30 cellular contexts compared by ENCODE assay signal in the genomic region with DNA sequence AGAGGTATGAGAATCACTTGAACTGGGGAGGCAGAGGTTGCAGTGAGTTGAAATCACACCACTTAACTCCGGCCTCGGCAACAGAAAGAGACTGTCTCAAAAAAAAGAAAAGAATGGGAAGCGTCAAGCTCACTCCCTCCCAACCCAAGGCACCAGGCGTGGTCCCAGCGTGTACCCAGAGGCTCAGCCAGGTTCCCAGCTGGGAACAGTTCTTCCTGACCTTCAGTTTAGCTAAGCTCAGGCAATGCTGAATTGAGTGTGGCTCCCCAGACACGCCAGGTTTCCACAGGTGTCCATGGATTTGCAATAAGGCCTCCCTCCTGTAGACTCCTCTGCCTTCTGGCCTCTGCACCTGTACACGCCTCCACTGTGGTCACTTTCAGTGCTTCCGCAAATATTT.
"Had no signal": no experiment of that assay in that cellular context is flagged by ENCODE, and none has a peak within 500 bp of the region (broad histone marks: within the 10 kb centered on the region; RNA-seq: fewer than 3 reads in every experiment).

No MANE protein-coding gene starts in this region.

- H3K9me3 Mint-ChIP-seq: activated B cell treated with CpG ODN at 0.5 μM for 24 hours; activated CD4-positive, alpha-beta memory T cell treated with anti-CD3 and anti-CD28 coated beads for 36 hours; activated CD4-positive, alpha-beta T cell treated with anti-CD3 and anti-CD28 coated beads, Interleukin-2, amount 10 ng/mL, durations not matched to agents 24 days and 14 days; activated CD8-positive, alpha-beta T cell treated with anti-CD3 and anti-CD28 coated beads for 36 hours; activated naive CD4-positive, alpha-beta T cell treated with anti-CD3 and anti-CD28 coated beads, Interleukin-2, amount 50 U/mL, for 24 hours; activated naive CD8-positive, alpha-beta T cell treated with anti-CD3 and anti-CD28 coated beads, Interleukin-2, amount 50 U/mL, for 24 hours; activated T-cell treated with anti-CD3 and anti-CD28 coated beads, Interleukin-2, amount 50 U/mL, for 24 hours; activated T-helper 2 cell treated with anti-CD3 and anti-CD28 coated beads, Interferon-gamma antibody, Interleukin-2, Interleukin-4, amounts not matched to agents 10 μg/mL and 5 μg/mL and 100 μg/mL, durations not matched to agents 14 hours and 24 hours and 36 hours; central memory CD8-positive, alpha-beta T cell; T-helper 1 cell treated with Interleukin-12 subunit alpha and Interleukin-12 subunit beta and Interleukin-4 antibody, amounts not matched to agents 30 μg/mL and 1 μg/mL, for 36 hours; T-helper 2 cell treated with Interferon-gamma antibody and Interleukin-4, amounts not matched to agents 5 μg/mL and 100 μg/mL, for 36 hours had no signal

- ATAC-seq: activated CD8-positive, alpha-beta T cell treated with anti-CD3 and anti-CD28 coated beads for 36 hours; activated naive CD8-positive, alpha-beta T cell treated with anti-CD3 and anti-CD28 coated beads, Interleukin-2, amount 50 U/mL, for 24 hours had no signal

- H3K4me3 Mint-ChIP-seq: activated B cell treated with CpG ODN at 0.5 μM for 24 hours; activated CD4-positive, alpha-beta memory T cell treated with anti-CD3 and anti-CD28 coated beads for 36 hours; activated CD4-positive, alpha-beta T cell treated with anti-CD3 and anti-CD28 coated beads, Interleukin-2, amount 10 ng/mL, durations not matched to agents 24 days and 14 days; activated CD8-positive, alpha-beta T cell treated with anti-CD3 and anti-CD28 coated beads for 36 hours; activated naive CD4-positive, alpha-beta T cell treated with anti-CD3 and anti-CD28 coated beads, Interleukin-2, amount 10 ng/mL, durations not matched to agents 7 days and 5 days; activated naive CD4-positive, alpha-beta T cell treated with anti-CD3 and anti-CD28 coated beads, Interleukin-2, amount 50 U/mL, for 24 hours; activated naive CD8-positive, alpha-beta T cell; activated naive CD8-positive, alpha-beta T cell treated with anti-CD3 and anti-CD28 coated beads, Interleukin-2, amount 10 ng/mL, durations not matched to agents 7 days and 5 days; activated naive CD8-positive, alpha-beta T cell treated with anti-CD3 and anti-CD28 coated beads, Interleukin-2, amount 50 U/mL, for 24 hours; activated T-cell treated with anti-CD3 and anti-CD28 coated beads, Interleukin-2, amount 50 U/mL, for 24 hours; brain; central memory CD8-positive, alpha-beta T cell; T-helper 1 cell treated with Interleukin-12 subunit alpha and Interleukin-12 subunit beta and Interleukin-4 antibody, amounts not matched to agents 30 μg/mL and 1 μg/mL, for 36 hours; T-helper 2 cell treated with Interferon-gamma antibody and Interleukin-4, amounts not matched to agents 5 μg/mL and 100 μg/mL, for 36 hours had no signal

- H3K27ac Mint-ChIP-seq: activated B cell treated with CpG ODN at 0.5 μM for 24 hours; activated CD4-positive, alpha-beta memory T cell treated with anti-CD3 and anti-CD28 coated beads for 36 hours; activated CD4-positive, alpha-beta T cell treated with anti-CD3 and anti-CD28 coated beads, Interleukin-2, amount 10 ng/mL, durations not matched to agents 24 days and 14 days; activated CD8-positive, alpha-beta T cell treated with anti-CD3 and anti-CD28 coated beads for 36 hours; activated naive CD4-positive, alpha-beta T cell treated with anti-CD3 and anti-CD28 coated beads, Interleukin-2, amount 10 ng/mL, durations not matched to agents 7 days and 5 days; activated naive CD4-positive, alpha-beta T cell treated with anti-CD3 and anti-CD28 coated beads, Interleukin-2, amount 50 U/mL, for 24 hours; activated naive CD8-positive, alpha-beta T cell; activated naive CD8-positive, alpha-beta T cell treated with anti-CD3 and anti-CD28 coated beads, Interleukin-2, amount 10 ng/mL, durations not matched to agents 7 days and 5 days; activated naive CD8-positive, alpha-beta T cell treated with anti-CD3 and anti-CD28 coated beads, Interleukin-2, amount 50 U/mL, for 24 hours; activated T-cell treated with anti-CD3 and anti-CD28 coated beads, Interleukin-2, amount 50 U/mL, for 24 hours; activated T-helper 2 cell treated with anti-CD3 and anti-CD28 coated beads, Interferon-gamma antibody, Interleukin-2, Interleukin-4, amounts not matched to agents 10 μg/mL and 5 μg/mL and 100 μg/mL, durations not matched to agents 14 hours and 24 hours and 36 hours; T-helper 1 cell treated with Interleukin-12 subunit alpha and Interleukin-12 subunit beta and Interleukin-4 antibody, amounts not matched to agents 30 μg/mL and 1 μg/mL, for 36 hours; T-helper 2 cell treated with Interferon-gamma antibody and Interleukin-4, amounts not matched to agents 5 μg/mL and 100 μg/mL, for 36 hours had no signal

- H3K27me3 Mint-ChIP-seq: activated CD4-positive, alpha-beta memory T cell treated with anti-CD3 and anti-CD28 coated beads for 36 hours; activated CD4-positive, alpha-beta T cell treated with anti-CD3 and anti-CD28 coated beads, Interleukin-2, amount 10 ng/mL, durations not matched to agents 24 days and 14 days; activated CD8-positive, alpha-beta T cell treated with anti-CD3 and anti-CD28 coated beads for 36 hours; activated naive CD8-positive, alpha-beta T cell; activated naive CD8-positive, alpha-beta T cell treated with anti-CD3 and anti-CD28 coated beads, Interleukin-2, amount 10 ng/mL, durations not matched to agents 7 days and 5 days; activated T-cell treated with anti-CD3 and anti-CD28 coated beads, Interleukin-2, amount 50 U/mL, for 24 hours had no signal

- DNase-seq: activated B cell treated with CpG ODN at 0.5 μM for 24 hours; activated CD4-positive, alpha-beta memory T cell treated with anti-CD3 and anti-CD28 coated beads for 36 hours; activated CD4-positive, alpha-beta T cell treated with anti-CD3 and anti-CD28 coated beads for 4 hours; activated CD4-positive, alpha-beta T cell treated with anti-CD3 and anti-CD28 coated beads, Interleukin-2, amount 10 ng/mL, durations not matched to agents 24 days and 14 days; activated CD4-positive, alpha-beta T cell treated with anti-CD3 and anti-CD28 coated beads, Interleukin-2, amount 50 U/mL, for 1 hour; activated CD4-positive, alpha-beta T cell treated with anti-CD3 and anti-CD28 coated beads, Interleukin-2, amount 50 U/mL, for 4 hours; activated CD4-positive, CD25-positive, alpha-beta regulatory T cell treated with anti-CD3 and anti-CD28 coated beads, Interleukin-2, amount 50 U/mL, for 72 hours; activated CD8-positive, alpha-beta memory T cell treated with anti-CD3 and anti-CD28 coated beads, Interleukin-2, amount 50 U/mL, for 4 hours; activated CD8-positive, alpha-beta T cell treated with anti-CD3 and anti-CD28 coated beads for 36 hours; activated effector memory CD4-positive, alpha-beta T cell treated with Interleukin-2 at 50 U/mL for 16 hours; activated gamma-delta T cell; activated naive CD4-positive, alpha-beta T cell treated with anti-CD3 and anti-CD28 coated beads, Interleukin-2, amount 10 ng/mL, durations not matched to agents 7 days and 5 days; activated naive CD4-positive, alpha-beta T cell treated with Interleukin-2 at 50 U/mL for 16 hours; activated naive CD8-positive, alpha-beta T cell treated with anti-CD3 and anti-CD28 coated beads, Interleukin-2, amount 10 ng/mL, durations not matched to agents 7 days and 5 days; activated naive CD8-positive, alpha-beta T cell treated with anti-CD3 and anti-CD28 coated beads, Interleukin-2, amount 50 U/mL, for 24 hours; activated T-cell treated with anti-CD3 and anti-CD28 coated beads for 4 hours; activated T-cell treated with anti-CD3 and anti-CD28 coated beads, Interleukin-2, amount 50 U/mL, for 24 hours; activated T-cell treated with anti-CD3 and anti-CD28 coated beads, Interleukin-2, amount 50 U/mL, for 48 hours; amygdala; anterior cingulate cortex; T-helper 1 cell; T-helper 2 cell; T-helper 9 cell had no signal

- H3K4me1 Mint-ChIP-seq: activated B cell treated with CpG ODN at 0.5 μM for 24 hours; activated CD4-positive, alpha-beta T cell treated with anti-CD3 and anti-CD28 coated beads, Interleukin-2, amount 10 ng/mL, durations not matched to agents 24 days and 14 days; activated naive CD4-positive, alpha-beta T cell treated with anti-CD3 and anti-CD28 coated beads, Interleukin-2, amount 10 ng/mL, durations not matched to agents 7 days and 5 days; activated naive CD4-positive, alpha-beta T cell treated with anti-CD3 and anti-CD28 coated beads, Interleukin-2, amount 50 U/mL, for 24 hours; activated naive CD8-positive, alpha-beta T cell treated with anti-CD3 and anti-CD28 coated beads, Interleukin-2, amount 50 U/mL, for 24 hours; central memory CD8-positive, alpha-beta T cell had no signal

- H3K36me3 Mint-ChIP-seq: activated CD4-positive, alpha-beta memory T cell treated with anti-CD3 and anti-CD28 coated beads for 36 hours; activated naive CD4-positive, alpha-beta T cell treated with anti-CD3 and anti-CD28 coated beads, Interleukin-2, amount 10 ng/mL, durations not matched to agents 7 days and 5 days; activated naive CD4-positive, alpha-beta T cell treated with anti-CD3 and anti-CD28 coated beads, Interleukin-2, amount 50 U/mL, for 24 hours; activated naive CD8-positive, alpha-beta T cell; activated naive CD8-positive, alpha-beta T cell treated with anti-CD3 and anti-CD28 coated beads, Interleukin-2, amount 10 ng/mL, durations not matched to agents 7 days and 5 days had no signal
